Comparison of ENCODE assay signal across 1 cellular context in the genomic region with DNA sequence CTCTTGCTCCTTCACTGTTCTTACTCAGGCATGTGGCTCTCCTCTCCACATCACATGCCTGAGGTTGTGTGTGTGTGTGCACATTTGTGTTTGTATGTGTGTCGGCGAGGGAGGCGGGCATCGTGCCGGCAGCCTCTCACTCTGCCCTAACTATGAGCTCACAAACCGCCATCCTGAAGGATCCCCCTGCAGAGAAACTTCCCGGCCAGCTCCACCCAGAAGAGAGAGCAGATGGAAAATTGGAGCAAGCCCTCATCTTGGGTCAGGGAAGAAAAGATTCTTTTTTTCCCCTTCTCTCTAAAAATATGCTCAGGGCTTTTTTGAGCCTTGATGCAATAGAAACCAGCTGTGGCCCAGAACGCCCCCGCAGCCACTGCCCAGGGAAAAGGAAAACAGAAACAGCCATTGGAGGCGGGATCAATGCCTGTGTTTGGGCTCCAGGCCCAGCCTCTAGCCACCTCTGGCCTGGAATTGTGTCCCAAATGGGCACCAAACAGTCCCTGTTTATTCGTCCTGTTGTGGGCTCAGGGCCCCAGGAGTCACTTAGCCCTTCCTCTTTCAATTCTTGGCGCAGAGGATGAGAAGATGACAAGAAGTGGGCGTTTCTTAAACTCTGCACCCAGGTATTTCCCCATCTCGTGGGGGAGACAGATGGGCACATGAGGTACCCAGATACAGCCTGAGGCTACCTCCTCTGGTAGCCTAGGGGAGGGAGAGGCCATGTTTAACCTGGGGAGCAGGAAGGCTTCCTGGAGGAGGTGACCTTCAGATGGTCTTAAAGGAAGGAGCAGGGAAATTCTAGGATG.
TF ChIP-seq lines count a peak whose summit lies in the region.

No MANE protein-coding gene starts in this region.

TF ChIP-seq in HepG2, 621 proteins besides CTCF, POLR2A, EP300 and RAD21 (continued from another document):
- TF ChIP-seq, protein P1, sequence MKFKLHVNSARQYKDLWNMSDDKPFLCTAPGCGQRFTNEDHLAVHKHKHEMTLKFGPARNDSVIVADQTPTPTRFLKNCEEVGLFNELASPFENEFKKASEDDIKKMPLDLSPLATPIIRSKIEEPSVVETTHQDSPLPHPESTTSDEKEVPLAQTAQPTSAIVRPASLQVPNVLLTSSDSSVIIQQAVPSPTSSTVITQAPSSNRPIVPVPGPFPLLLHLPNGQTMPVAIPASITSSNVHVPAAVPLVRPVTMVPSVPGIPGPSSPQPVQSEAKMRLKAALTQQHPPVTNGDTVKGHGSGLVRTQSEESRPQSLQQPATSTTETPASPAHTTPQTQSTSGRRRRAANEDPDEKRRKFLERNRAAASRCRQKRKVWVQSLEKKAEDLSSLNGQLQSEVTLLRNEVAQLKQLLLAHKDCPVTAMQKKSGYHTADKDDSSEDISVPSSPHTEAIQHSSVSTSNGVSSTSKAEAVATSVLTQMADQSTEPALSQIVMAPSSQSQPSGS (CRISPR knock-in tag; IDR thresholded peaks at IDR 0.05): no peak
- peak; percentile 31; the same call in 1 of the 2 replicates for TF ChIP-seq SAP130 (CRISPR knock-in tag; IDR thresholded peaks at IDR 0.05; ENCODE audit: low read depth)
- TF ChIP-seq, protein P2, sequence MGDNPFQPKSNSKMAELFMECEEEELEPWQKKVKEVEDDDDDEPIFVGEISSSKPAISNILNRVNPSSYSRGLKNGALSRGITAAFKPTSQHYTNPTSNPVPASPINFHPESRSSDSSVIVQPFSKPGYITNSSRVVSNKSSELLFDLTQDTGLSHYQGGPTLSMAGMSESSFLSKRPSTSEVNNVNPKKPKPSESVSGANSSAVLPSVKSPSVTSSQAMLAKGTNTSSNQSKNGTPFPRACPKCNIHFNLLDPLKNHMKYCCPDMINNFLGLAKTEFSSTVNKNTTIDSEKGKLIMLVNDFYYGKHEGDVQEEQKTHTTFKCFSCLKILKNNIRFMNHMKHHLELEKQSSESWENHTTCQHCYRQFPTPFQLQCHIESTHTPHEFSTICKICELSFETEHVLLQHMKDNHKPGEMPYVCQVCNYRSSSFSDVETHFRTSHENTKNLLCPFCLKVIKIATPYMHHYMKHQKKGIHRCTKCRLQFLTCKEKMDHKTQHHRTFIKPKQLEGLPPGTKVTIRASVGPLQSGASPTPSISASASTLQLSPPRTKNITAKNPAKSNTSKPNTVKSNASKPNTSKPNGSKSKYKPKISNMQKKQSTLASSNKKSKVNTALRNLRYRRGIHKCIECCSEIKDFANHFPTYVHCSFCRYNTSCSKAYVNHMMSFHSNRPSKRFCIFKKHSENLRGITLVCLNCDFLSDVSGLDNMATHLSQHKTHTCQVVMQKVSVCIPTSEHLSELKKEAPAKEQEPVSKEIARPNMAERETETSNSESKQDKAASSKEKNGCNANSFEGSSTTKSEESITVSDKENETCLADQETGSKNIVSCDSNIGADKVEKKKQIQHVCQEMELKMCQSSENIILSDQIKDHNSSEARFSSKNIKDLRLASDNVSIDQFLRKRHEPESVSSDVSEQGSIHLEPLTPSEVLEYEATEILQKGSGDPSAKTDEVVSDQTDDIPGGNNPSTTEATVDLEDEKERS (CRISPR knock-in tag; IDR thresholded peaks at IDR 0.05): 0 out of 2 replicates have a peak, but pooled peaks have one; percentile 31
- TF ChIP-seq, protein P3, sequence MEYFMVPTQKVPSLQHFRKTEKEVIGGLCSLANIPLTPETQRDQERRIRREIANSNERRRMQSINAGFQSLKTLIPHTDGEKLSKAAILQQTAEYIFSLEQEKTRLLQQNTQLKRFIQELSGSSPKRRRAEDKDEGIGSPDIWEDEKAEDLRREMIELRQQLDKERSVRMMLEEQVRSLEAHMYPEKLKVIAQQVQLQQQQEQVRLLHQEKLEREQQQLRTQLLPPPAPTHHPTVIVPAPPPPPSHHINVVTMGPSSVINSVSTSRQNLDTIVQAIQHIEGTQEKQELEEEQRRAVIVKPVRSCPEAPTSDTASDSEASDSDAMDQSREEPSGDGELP (IDR thresholded peaks at IDR 0.05; ENCODE audit: borderline replicate concordance, low read depth): peak; percentile 30; the same call in 1 of the 2 replicates
